Comparison of ENCODE assay signal across 12 cellular contexts in genomic region chr9:133164209-133164590, GRCh38. TPM values are rescaled to one million over a fixed set of nuclear protein-coding genes. Genes with fewer than 3 reads are reported as not detected.
DNase-seq lines count a peak whose midpoint lies in the region; ATAC-seq and TF ChIP-seq lines count a peak whose summit lies in the region.
"Had no signal": no experiment of that assay in that cellular context is flagged by ENCODE, and none has a peak within 500 bp of the region (broad histone marks: within the 10 kb centered on the region; RNA-seq: fewer than 3 reads in every experiment).

No MANE protein-coding gene starts in this region.

- H3K27me3 Mint-ChIP-seq in mesothelial cell of epicardium (ENCODE audit: low read depth): no peaks in the 10 kb centered on the region

- ATAC-seq in Right ventricle myocardium superior (ENCODE audit: poor library complexity) (no peak), body of pancreas (no peak), upper lobe of right lung (no peak)

- H3K4me3 ChIP-seq in cardiac muscle cell (peak overlapping the region; percentile 35), body of pancreas (peak overlapping the region; percentile 38 to 51), upper lobe of right lung (peak overlapping the region; percentile 71)

- peak overlapping the region; percentile 79 for H3K4me3 Mint-ChIP-seq in mesothelial cell of epicardium

- H3K36me3 ChIP-seq in cardiac muscle cell (no peaks in the 10 kb centered on the region), body of pancreas (replicated peaks in 1 of 2; ENCODE audit: insufficient read depth in 1 of 2, low read depth in 2 of 2) (no peaks in the 10 kb centered on the region), upper lobe of right lung (no peaks in the 10 kb centered on the region)

- WGBS in body of pancreas, 2 donors: 76 to 82% methylated on average over 13 of the region's 13 CpGs

- intact Hi-C loops in Right ventricle myocardium superior (cut with DNase I): no loop called here
- intact Hi-C loops in body of pancreas (cut with DNase I): no loop called here
- intact Hi-C loops in upper lobe of right lung (cut with DNase I): no loop called here

- no peak overlapping the region for H3K27ac Mint-ChIP-seq in mesothelial cell of epicardium

- peaks cover 14% of the 10 kb centered on the region for H3K4me1 Mint-ChIP-seq in mesothelial cell of epicardium

- no peak for TF ChIP-seq POLR2A in body of pancreas (IDR thresholded peaks at IDR 0.05)

- H3K27me3 ChIP-seq in cardiac muscle cell (no peaks in the 10 kb centered on the region), body of pancreas (no peaks in the 10 kb centered on the region), upper lobe of right lung (no peaks in the 10 kb centered on the region)

- H3K36me3 Mint-ChIP-seq in mesothelial cell of epicardium: peaks cover 11% of the 10 kb centered on the region

- in situ Hi-C loops in G401 (cut with HindIII; ENCODE audit: low sequenced_read_pairs): no loop called here

- no peak overlapping the region for H3K27ac ChIP-seq in cardiac muscle cell
- H3K27ac ChIP-seq in body of pancreas: peak overlapping the region in 1 of 4 donors; percentile 50
- peak overlapping the region; percentile 74 for H3K27ac ChIP-seq in upper lobe of right lung

- H3K9me3 ChIP-seq in cardiac muscle cell (ENCODE audit: low read depth): no peaks in the 10 kb centered on the region
- no peaks in the 10 kb centered on the region for H3K9me3 ChIP-seq in body of pancreas
- no peaks in the 10 kb centered on the region for H3K9me3 ChIP-seq in upper lobe of right lung

- no peak for DNase-seq in cardiac muscle cell (ENCODE audit: low read depth in 1 of 2, low spot score in 1 of 2)
- DNase-seq in Right ventricle myocardium superior: no peak
- no peak for DNase-seq in body of pancreas
- no peak for DNase-seq in mesothelial cell of epicardium (ENCODE audit: low spot score in 2 of 2, unreplicated experiment in 2 of 2)
- no peak for DNase-seq in upper lobe of right lung
- no peak for DNase-seq in stimulated activated CD4-positive, alpha-beta T cell treated with anti-CD3 and anti-CD28 coated beads, Interleukin-1b, Interleukin-23, amount 100 ng/mL, for 48 hours
- DNase-seq in NOMO-1 treated with DMSO at 0.1 percent for 48 hours (lab: John Stamatoyannopoulos, UW; ENCODE audit: unreplicated experiment): no peak
- DNase-seq in G401 (ENCODE audit: low spot score): no peak
- DNase-seq: DMS79 treated with DMSO at 0.1 percent for 48 hours, GOT3, NCI-H187 had no signal

- H3K4me1 ChIP-seq in cardiac muscle cell (ENCODE audit: low read depth): no peaks in the 10 kb centered on the region
- peaks cover 17% of the 10 kb centered on the region for H3K4me1 ChIP-seq in body of pancreas
- H3K4me1 ChIP-seq in upper lobe of right lung: peaks cover 14% of the 10 kb centered on the region

- no peak for TF ChIP-seq CTCF in cardiac muscle cell (IDR thresholded peaks at IDR 0.05; ENCODE audit: low read depth, low read length)
- TF ChIP-seq CTCF in body of pancreas (IDR thresholded peaks at IDR 0.05): no peak
- TF ChIP-seq CTCF in mesothelial cell of epicardium (IDR thresholded peaks at IDR 0.05; ENCODE audit: unreplicated experiment): no peak
- no peak for TF ChIP-seq CTCF in upper lobe of right lung (IDR thresholded peaks at IDR 0.05)

- H3K9me3 Mint-ChIP-seq in mesothelial cell of epicardium: no peaks in the 10 kb centered on the region

RNA-seq across cellular contexts. Expression of gene GBGT1, which starts 0.5 kb away (rescaled TPM):
- total RNA-seq in cardiac muscle cell (5.6 and 11.9 TPM in 2 replicates), Right ventricle myocardium superior (6.4 TPM), body of pancreas (1 to 10 TPM; 5.4 to 9.2 TPM), mesothelial cell of epicardium (29.1 to 32.8 TPM (median 31.8 TPM) in 3 replicates), upper lobe of right lung (27.4 TPM)
- polyA plus RNA-seq in cardiac muscle cell: 0.87 and 2.8 TPM in 2 replicates
- total RNA-seq in G401 (2014; rRNA removed; shearing (Covaris generic)): not detected in 2 replicates

RNA-seq across cellular contexts. Expression of gene RALGDS, which starts 43.2 kb away (rescaled TPM):
- total RNA-seq in cardiac muscle cell (58.3 and 65.7 TPM in 2 replicates), Right ventricle myocardium superior (33.1 TPM), body of pancreas (10 to 100 TPM; 27.8 to 64.6 TPM), mesothelial cell of epicardium (78.9 to 83.5 TPM (median 82.9 TPM) in 3 replicates), upper lobe of right lung (66.3 TPM)
- 49.7 and 50.4 TPM in 2 replicates for polyA plus RNA-seq in cardiac muscle cell
- total RNA-seq in G401 (2014; rRNA removed; shearing (Covaris generic)): 21.7 and 29.8 TPM in 2 replicates

RNA-seq across cellular contexts. Expression of gene OBP2B, which starts 44.9 kb away (rescaled TPM):
- total RNA-seq in cardiac muscle cell (not detected in 2 replicates), Right ventricle myocardium superior (not detected), body of pancreas (not detected), mesothelial cell of epicardium (not detected in 3 replicates), upper lobe of right lung (not detected)
- polyA plus RNA-seq in cardiac muscle cell: 0.35 TPM in 1 of 2 replicates, not detected in the other
- not detected in 2 replicates for total RNA-seq in G401 (2014; rRNA removed; shearing (Covaris generic))
- total RNA-seq: mesenteric fat pad had no signal
